ENCODE assay signal across 18 cellular contexts in genomic region chr15:45868109-45868691, GRCh38.
"Had no signal": no experiment of that assay in that cellular context is flagged by ENCODE, and none has a peak within 500 bp of the region (broad histone marks: within the 10 kb centered on the region; RNA-seq: fewer than 3 reads in every experiment).

No MANE protein-coding gene starts in this region.

- H3K9me3 ChIP-seq: lower lobe of right lung, pancreas, thoracic aorta, upper lobe of right lung had no signal

- H3K4me1 Mint-ChIP-seq: activated CD4-positive, alpha-beta T cell treated with anti-CD3 and anti-CD28 coated beads, Interleukin-2, amount 10 ng/mL, durations not matched to agents 24 days and 14 days; activated T-helper 17 cell treated with anti-CD3 and anti-CD28 coated beads, Interleukin-2, amount 50 U/mL, for 72 hours; stimulated activated naive B cell treated with anti-CD40 and anti-IgM and Interleukin-4, amounts not matched to agents 10 μg/mL and 1 μg/mL and 100 μg/mL, for 72 hours had no signal

- H3K27ac ChIP-seq: dorsolateral prefrontal cortex, lower lobe of right lung, neutrophil, pancreas, thoracic aorta, upper lobe of right lung had no signal

- H3K4me1 ChIP-seq: lower lobe of right lung, pancreas, upper lobe of right lung had no signal

- H3K9me3 Mint-ChIP-seq: activated CD4-positive, alpha-beta T cell treated with anti-CD3 and anti-CD28 coated beads, Interleukin-2, amount 10 ng/mL, durations not matched to agents 24 days and 14 days; activated naive CD8-positive, alpha-beta T cell treated with anti-CD3 and anti-CD28 coated beads, Interleukin-2, amount 10 ng/mL, durations not matched to agents 7 days and 5 days; activated T-helper 17 cell treated with anti-CD3 and anti-CD28 coated beads, Interleukin-2, amount 50 U/mL, for 72 hours had no signal

- DNase-seq: activated CD4-positive, alpha-beta T cell treated with anti-CD3 and anti-CD28 coated beads, Interleukin-2, amount 10 ng/mL, durations not matched to agents 24 days and 14 days; activated CD8-positive, alpha-beta T cell treated with anti-CD3 and anti-CD28 coated beads for 36 hours; activated naive CD4-positive, alpha-beta T cell treated with Interleukin-2 at 50 U/mL for 16 hours; activated naive CD8-positive, alpha-beta T cell treated with anti-CD3 and anti-CD28 coated beads, Interleukin-2, amount 10 ng/mL, durations not matched to agents 7 days and 5 days; activated T-cell treated with anti-CD3 and anti-CD28 coated beads, Interleukin-2, amount 50 U/mL, for 1 hour; amygdala; caudate nucleus; dorsolateral prefrontal cortex; hippocampal formation; left colon; lower lobe of right lung; pancreas; stimulated activated naive B cell treated with anti-CD40 and anti-IgM and Interleukin-4, amounts not matched to agents 10 μg/mL and 1 μg/mL and 100 μg/mL, for 72 hours; upper lobe of right lung had no signal

- H3K36me3 ChIP-seq: lower lobe of right lung, neutrophil, pancreas, thoracic aorta, upper lobe of right lung had no signal

- H3K27ac Mint-ChIP-seq: activated CD4-positive, alpha-beta T cell treated with anti-CD3 and anti-CD28 coated beads, Interleukin-2, amount 10 ng/mL, durations not matched to agents 24 days and 14 days; activated CD8-positive, alpha-beta T cell treated with anti-CD3 and anti-CD28 coated beads for 36 hours; activated naive CD8-positive, alpha-beta T cell treated with anti-CD3 and anti-CD28 coated beads, Interleukin-2, amount 10 ng/mL, durations not matched to agents 7 days and 5 days; activated T-helper 17 cell treated with anti-CD3 and anti-CD28 coated beads, Interleukin-2, amount 50 U/mL, for 72 hours; natural killer cell treated with Interleukin-12 subunit alpha and Interleukin-12 subunit beta and Interleukin-15 and Interleukin-18, amount 100 ng/mL, for 72 hours; stimulated activated naive B cell treated with anti-CD40 and anti-IgM and Interleukin-4, amounts not matched to agents 10 μg/mL and 1 μg/mL and 100 μg/mL, for 72 hours had no signal

- H3K4me3 Mint-ChIP-seq: activated CD4-positive, alpha-beta T cell treated with anti-CD3 and anti-CD28 coated beads, Interleukin-2, amount 10 ng/mL, durations not matched to agents 24 days and 14 days; activated CD8-positive, alpha-beta T cell treated with anti-CD3 and anti-CD28 coated beads for 36 hours; activated naive CD8-positive, alpha-beta T cell treated with anti-CD3 and anti-CD28 coated beads, Interleukin-2, amount 10 ng/mL, durations not matched to agents 7 days and 5 days; activated T-helper 17 cell treated with anti-CD3 and anti-CD28 coated beads, Interleukin-2, amount 50 U/mL, for 72 hours; natural killer cell treated with Interleukin-12 subunit alpha and Interleukin-12 subunit beta and Interleukin-15 and Interleukin-18, amount 100 ng/mL, for 72 hours; stimulated activated naive B cell treated with anti-CD40 and anti-IgM and Interleukin-4, amounts not matched to agents 10 μg/mL and 1 μg/mL and 100 μg/mL, for 72 hours had no signal

- H3K27me3 Mint-ChIP-seq: activated CD4-positive, alpha-beta T cell treated with anti-CD3 and anti-CD28 coated beads, Interleukin-2, amount 10 ng/mL, durations not matched to agents 24 days and 14 days; activated naive CD8-positive, alpha-beta T cell treated with anti-CD3 and anti-CD28 coated beads, Interleukin-2, amount 10 ng/mL, durations not matched to agents 7 days and 5 days; natural killer cell treated with Interleukin-12 subunit alpha and Interleukin-12 subunit beta and Interleukin-15 and Interleukin-18, amount 100 ng/mL, for 72 hours had no signal

- H3K27me3 ChIP-seq: dorsolateral prefrontal cortex, neutrophil, pancreas, upper lobe of right lung had no signal

- H3K4me3 ChIP-seq: dorsolateral prefrontal cortex, lower lobe of right lung, pancreas, thoracic aorta, upper lobe of right lung had no signal

- ATAC-seq: activated CD8-positive, alpha-beta T cell treated with anti-CD3 and anti-CD28 coated beads for 36 hours; activated T-helper 17 cell treated with anti-CD3 and anti-CD28 coated beads, Interleukin-2, amount 50 U/mL, for 72 hours; left colon; natural killer cell treated with Interleukin-12 subunit alpha and Interleukin-12 subunit beta and Interleukin-15 and Interleukin-18, amount 100 ng/mL, for 72 hours; pancreas; upper lobe of right lung had no signal

- H3K36me3 Mint-ChIP-seq: activated naive CD8-positive, alpha-beta T cell treated with anti-CD3 and anti-CD28 coated beads, Interleukin-2, amount 10 ng/mL, durations not matched to agents 7 days and 5 days; natural killer cell treated with Interleukin-12 subunit alpha and Interleukin-12 subunit beta and Interleukin-15 and Interleukin-18, amount 100 ng/mL, for 72 hours; stimulated activated naive B cell treated with anti-CD40 and anti-IgM and Interleukin-4, amounts not matched to agents 10 μg/mL and 1 μg/mL and 100 μg/mL, for 72 hours had no signal
